In the genomic region with DNA sequence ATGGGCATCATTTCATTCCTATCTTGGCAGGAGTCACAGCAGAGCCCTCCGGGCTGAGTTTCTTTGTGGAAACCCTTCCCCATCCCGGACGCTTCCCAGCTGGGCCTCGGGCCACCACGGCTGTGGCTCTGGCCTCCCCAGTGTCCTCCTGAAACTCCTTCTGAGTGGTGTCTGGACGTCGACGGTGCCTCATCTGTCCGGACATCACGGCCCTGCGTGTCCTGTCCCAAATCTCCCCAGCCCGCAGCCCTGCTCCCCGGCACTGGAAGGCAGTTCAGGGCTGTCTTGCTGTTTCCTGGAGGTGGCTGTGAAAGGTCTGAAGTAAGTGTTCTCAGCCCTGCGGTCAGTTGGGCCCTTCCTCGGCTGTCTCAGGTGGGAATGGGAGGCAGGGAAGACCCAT, we compare ENCODE assay signal across 21 cellular contexts.
DNase-seq lines count a peak whose midpoint lies in the region; ATAC-seq, FAIRE-seq and TF ChIP-seq lines count a peak whose summit lies in the region.
"Had no signal": no experiment of that assay in that cellular context is flagged by ENCODE, and none has a peak within 500 bp of the region (broad histone marks: within the 10 kb centered on the region; RNA-seq: fewer than 3 reads in every experiment).

No MANE protein-coding gene starts in this region.

- H3K18ac ChIP-seq in mesendoderm (ENCODE audit: low read length) = no peak overlapping the region

- H3K4me1 Mint-ChIP-seq in activated CD4-positive, alpha-beta T cell treated with anti-CD3 and anti-CD28 coated beads, Interleukin-2, amount 10 ng/mL, durations not matched to agents 24 days and 14 days = no peaks in the 10 kb centered on the region
- peaks cover 25% of the 10 kb centered on the region for H3K4me1 Mint-ChIP-seq in glutamatergic neuron (ENCODE audit: low read depth, unreplicated experiment)
- H3K4me1 Mint-ChIP-seq: B cell; CD4-positive, CD25-positive, alpha-beta regulatory T cell had no signal

- H3K9ac ChIP-seq in HepG2 (ENCODE audit: insufficient read depth, low read depth, low read length) (no peak overlapping the region), mesendoderm (ENCODE audit: low read length) (no peak overlapping the region)
- H3K9ac ChIP-seq: BLaER1 had no signal

- TF ChIP-seq EP300 in HepG2 (IDR thresholded peaks at IDR 0.05; ENCODE audit: low read depth in 2 of 2, low read length in 2 of 2) = no peak
- no peak for TF ChIP-seq EP300 in HepG2 (CRISPR knock-in tag; IDR thresholded peaks at IDR 0.05; ENCODE audit: borderline replicate concordance)

- no peak overlapping the region for H2BK5ac ChIP-seq in mesendoderm (ENCODE audit: low read length)

- H3K27me3 ChIP-seq in HepG2 (ENCODE audit: control insufficient read depth in 1 of 2, insufficient read depth in 2 of 2, low read length in 2 of 2) (peaks cover 6 to 78% of the 10 kb centered on the region in 2 experiments; a peak in 4 of 5 replicates), mesendoderm (ENCODE audit: insufficient read depth, low read length, poor library complexity) (no peaks in the 10 kb centered on the region)
- H3K27me3 ChIP-seq: BLaER1 had no signal

- no peaks in the 10 kb centered on the region for H3K27me3 Mint-ChIP-seq in activated CD4-positive, alpha-beta T cell treated with anti-CD3 and anti-CD28 coated beads, Interleukin-2, amount 10 ng/mL, durations not matched to agents 24 days and 14 days
- peaks cover 5% of the 10 kb centered on the region for H3K27me3 Mint-ChIP-seq in glutamatergic neuron (ENCODE audit: unreplicated experiment)
- H3K27me3 Mint-ChIP-seq: CD4-positive, CD25-positive, alpha-beta regulatory T cell had no signal

- H3K27ac ChIP-seq in VCaP (peak overlapping the region; percentile 51), HepG2 (ENCODE audit: extremely low read length, insufficient read depth, low read length) (no peak overlapping the region), mesendoderm (ENCODE audit: low read depth, low read length) (no peak overlapping the region)
- H3K27ac ChIP-seq: 22Rv1, BLaER1, C4-2B had no signal

- H3K36me3 Mint-ChIP-seq in activated CD4-positive, alpha-beta T cell treated with anti-CD3 and anti-CD28 coated beads, Interleukin-2, amount 10 ng/mL, durations not matched to agents 24 days and 14 days (ENCODE audit: low read depth) = no peaks in the 10 kb centered on the region
- H3K36me3 Mint-ChIP-seq in glutamatergic neuron (ENCODE audit: unreplicated experiment) = no peaks in the 10 kb centered on the region
- H3K36me3 Mint-ChIP-seq: CD4-positive, CD25-positive, alpha-beta regulatory T cell; CD8-positive, alpha-beta T cell had no signal

- H3K4me2 ChIP-seq in HepG2 (ENCODE audit: low read depth, low read length) (no peak overlapping the region), mesendoderm (ENCODE audit: low read length) (no peak overlapping the region)
- H3K4me2 ChIP-seq: BLaER1 had no signal

- H2AFZ ChIP-seq in HepG2 (ENCODE audit: low read length) = no peak overlapping the region

- H3K23ac ChIP-seq in mesendoderm (ENCODE audit: low read length) = no peak overlapping the region

- no peaks in the 10 kb centered on the region for H3K9me3 ChIP-seq in HepG2 (ENCODE audit: low read length)
- H3K9me3 ChIP-seq: BLaER1 had no signal

- no peak overlapping the region for H4K8ac ChIP-seq in mesendoderm (ENCODE audit: low read depth, low read length)

- no peak for TF ChIP-seq POLR2A in HepG2 (IDR thresholded peaks at IDR 0.05; ENCODE audit: insufficient read depth in 1 of 2, low read depth in 2 of 2, low read length in 2 of 2)

- no peak for FAIRE-seq in HepG2 (lab: Jason Lieb, UNC)
- FAIRE-seq: A204.1, D721Med, G401.6, GM12892 had no signal

- 20% methylated on average over 5 of the region's 15 CpGs for WGBS in HepG2 (ENCODE audit: low lambda C conversion rate)
- no CpG with 5 or more reads among the region's 15 CpGs for WGBS in mesendoderm (ENCODE audit: extremely low coverage, insufficient coverage, low lambda C conversion rate)

- H3K27ac Mint-ChIP-seq in activated CD4-positive, alpha-beta T cell treated with anti-CD3 and anti-CD28 coated beads, Interleukin-2, amount 10 ng/mL, durations not matched to agents 24 days and 14 days = no peak overlapping the region
- no peak overlapping the region for H3K27ac Mint-ChIP-seq in glutamatergic neuron (ENCODE audit: unreplicated experiment)
- H3K27ac Mint-ChIP-seq: B cell; CD4-positive, CD25-positive, alpha-beta regulatory T cell; CD8-positive, alpha-beta T cell had no signal

- H3K36me3 ChIP-seq in HepG2 (replicated peaks in 1 of 2; ENCODE audit: control insufficient read depth in 1 of 2, insufficient read depth in 2 of 2, low read length in 2 of 2) (no peaks in the 10 kb centered on the region), mesendoderm (ENCODE audit: control insufficient read depth, insufficient read depth, low read length) (no peaks in the 10 kb centered on the region)
- H3K36me3 ChIP-seq: BLaER1 had no signal

- H3K4me3 ChIP-seq in HepG2 (replicated peaks in 1 of 3; ENCODE audit: insufficient read depth in 1 of 3, low read depth in 2 of 3, low read length in 3 of 3) (no peak overlapping the region), mesendoderm (ENCODE audit: low read length) (no peak overlapping the region)
- H3K4me3 ChIP-seq: BLaER1 had no signal

- H3K4me1 ChIP-seq in HepG2 (ENCODE audit: insufficient read depth, low read length) = no peaks in the 10 kb centered on the region
- H3K4me1 ChIP-seq in mesendoderm (ENCODE audit: control insufficient read depth, low read depth, low read length) = peaks cover 2% of the 10 kb centered on the region
- H3K4me1 ChIP-seq: BLaER1 had no signal

- H4K20me1 ChIP-seq in HepG2 (ENCODE audit: insufficient read depth, low read length) = no peaks in the 10 kb centered on the region
- H4K20me1 ChIP-seq: BLaER1 had no signal

- no peak overlapping the region for H2AK5ac ChIP-seq in mesendoderm (ENCODE audit: low read length)

- CTCF ChIA-PET in HepG2 (lab: Yijun Ruan, JAX; ENCODE audit: low intra/inter-chr PET ratio, low total read pairs) = no interaction called here

- in situ Hi-C loops in HepG2 (cut with HindIII; ENCODE audit: extremely low pct_ligation_motif_present, low pct_unique_long_range_greater_than_20kb) = no loop called here

- H2BK120ac ChIP-seq in mesendoderm (ENCODE audit: low read depth, low read length) = no peak overlapping the region

- TF ChIP-seq RAD21 in HepG2 (CRISPR knock-in tag; IDR thresholded peaks at IDR 0.05) = no peak

- H2BK15ac ChIP-seq in mesendoderm (replicated peaks; ENCODE audit: low read depth) = no peak overlapping the region

- no peak overlapping the region for H3K4me3 Mint-ChIP-seq in activated CD4-positive, alpha-beta T cell treated with anti-CD3 and anti-CD28 coated beads, Interleukin-2, amount 10 ng/mL, durations not matched to agents 24 days and 14 days
- no peak overlapping the region for H3K4me3 Mint-ChIP-seq in glutamatergic neuron (ENCODE audit: unreplicated experiment)
- H3K4me3 Mint-ChIP-seq: B cell; CD4-positive, CD25-positive, alpha-beta regulatory T cell; CD8-positive, alpha-beta T cell had no signal

- H3K9me3 Mint-ChIP-seq in activated CD4-positive, alpha-beta T cell treated with anti-CD3 and anti-CD28 coated beads, Interleukin-2, amount 10 ng/mL, durations not matched to agents 24 days and 14 days = no peaks in the 10 kb centered on the region
- peaks cover 3% of the 10 kb centered on the region for H3K9me3 Mint-ChIP-seq in glutamatergic neuron (ENCODE audit: unreplicated experiment)
- H3K9me3 Mint-ChIP-seq: CD8-positive, alpha-beta T cell had no signal

- no peak overlapping the region for H3K56ac ChIP-seq in mesendoderm (ENCODE audit: low read length)

- POLR2A ChIA-PET in HepG2 (lab: Yijun Ruan, JAX) = interaction anchor here (1.4 kb wide), 1 partner anchor 100 kb away, joined by 4 read pairs; a partner anchor contains a TSS

- DNase-seq in activated CD4-positive, alpha-beta T cell treated with anti-CD3 and anti-CD28 coated beads, Interleukin-2, amount 10 ng/mL, durations not matched to agents 24 days and 14 days = peak; percentile 39
- no peak for DNase-seq in activated CD4-positive, alpha-beta T cell treated with anti-CD3 and anti-CD28 coated beads for 48 hours
- DNase-seq in HepG2 (ENCODE audit: low spot score) (no peak), glutamatergic neuron (no peak), mesendoderm (no peak)
- no peak for DNase-seq in activated naive CD4-positive, alpha-beta T cell (lab: John Stamatoyannopoulos, UW)
- DNase-seq: CD4-positive, CD25-positive, alpha-beta regulatory T cell; CD8-positive, alpha-beta T cell; DMS 273 treated with DMSO at 0.1 percent for 48 hours; DND-41; GOT3; HCEC 1CT had no signal

- no peak; the same call in 1 of the 3 replicates for ATAC-seq in HepG2
- ATAC-seq: CD8-positive, alpha-beta T cell had no signal

- BruUV-seq in HepG2 (replicated peaks; lab: Mats Ljungman, UMichigan) = no TSS peak

- intact Hi-C loops in activated CD4-positive, alpha-beta T cell treated with anti-CD3 and anti-CD28 coated beads, Interleukin-2, amount 10 ng/mL, durations not matched to agents 24 days and 14 days (cut with micrococcal nuclease) = no loop called here
- intact Hi-C loops in HepG2 (cut with micrococcal nuclease; ENCODE audit: unreplicated experiment) = no loop called here

- no peak overlapping the region for H4K5ac ChIP-seq in mesendoderm (ENCODE audit: low read length)

- TF ChIP-seq CTCF in VCaP (conservative IDR thresholded peaks at IDR 0.05) (no peak), HepG2 (CRISPR knock-in tag; IDR thresholded peaks at IDR 0.05) (no peak), glutamatergic neuron (IDR thresholded peaks at IDR 0.05; ENCODE audit: partially characterized antibody, unreplicated experiment) (no peak)

- no peaks in the 10 kb centered on the region for H3K79me1 ChIP-seq in mesendoderm (ENCODE audit: low read length)

- H3K79me2 ChIP-seq in HepG2 (ENCODE audit: insufficient read depth, low read length) (no peaks in the 10 kb centered on the region), mesendoderm (ENCODE audit: control insufficient read depth, insufficient read depth, low read length) (no peaks in the 10 kb centered on the region)

- no peak overlapping the region for H3K4ac ChIP-seq in mesendoderm (ENCODE audit: low read depth, low read length)

TF ChIP-seq in HepG2, 621 proteins besides CTCF, POLR2A, EP300 and RAD21 (continues in another document):
- TF ChIP-seq ZNF225 (CRISPR knock-in tag; IDR thresholded peaks at IDR 0.05) = 0 out of 2 replicates have a peak, but pooled peaks have one; percentile 15
- TF ChIP-seq GABPB1 (CRISPR knock-in tag; IDR thresholded peaks at IDR 0.05) = no peak
- TF ChIP-seq ZSCAN9 (CRISPR knock-in tag; IDR thresholded peaks at IDR 0.05; ENCODE audit: borderline replicate concordance) = no peak
- no peak for TF ChIP-seq BCL6 (CRISPR knock-in tag; IDR thresholded peaks at IDR 0.05)
